Comparison of ENCODE assay signal across 8 cellular contexts in the genomic region with DNA sequence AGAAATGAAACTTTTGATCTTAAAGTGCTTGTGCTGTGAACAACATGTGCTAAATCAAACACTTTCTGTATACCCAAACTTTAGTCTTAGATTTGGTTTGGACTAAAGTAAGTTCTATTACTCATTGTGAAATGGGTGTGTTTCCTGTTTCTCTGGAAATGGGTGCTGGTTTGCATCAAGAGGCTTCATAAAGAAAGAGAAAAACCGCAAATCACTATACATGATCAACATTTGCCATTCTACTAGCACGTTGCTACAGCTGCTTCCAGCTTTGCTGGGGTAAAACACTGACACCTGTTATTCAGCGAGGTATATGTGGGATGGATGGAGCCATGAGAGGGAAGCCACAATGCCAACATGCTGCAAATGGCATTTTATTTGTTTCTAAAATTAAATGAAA.
DNase-seq lines count a peak whose midpoint lies in the region; ATAC-seq and TF ChIP-seq lines count a peak whose summit lies in the region.

No MANE protein-coding gene starts in this region.

- H2AFZ ChIP-seq in MM.1S (ENCODE audit: low read length) (no peak overlapping the region), trophoblast cell (ENCODE audit: insufficient read depth, low read length, poor library complexity) (no peak overlapping the region)

- no peaks in the 10 kb centered on the region for H3K9me3 ChIP-seq in MM.1S (replicated peaks; ENCODE audit: insufficient read depth, low read length)
- H3K9me3 ChIP-seq in trophoblast cell (ENCODE audit: insufficient read depth, low read depth, low read length): no peaks in the 10 kb centered on the region

- H3K9me2 ChIP-seq in MM.1S (replicated peaks; ENCODE audit: insufficient read depth, low read length): no peaks in the 10 kb centered on the region

- no peak overlapping the region for H4K91ac ChIP-seq in trophoblast cell (ENCODE audit: low read depth, low read length)

- 0 out of 2 replicates have a peak overlapping the region, but pooled peaks have one; percentile 0 for H3K4me3 ChIP-seq in MM.1S (ENCODE audit: low read length)
- no peak overlapping the region for H3K4me3 ChIP-seq in trophoblast cell (ENCODE audit: low read depth, low read length)

- no peaks in the 10 kb centered on the region for H3K79me2 ChIP-seq in MM.1S (ENCODE audit: low read length)
- no peaks in the 10 kb centered on the region for H3K79me2 ChIP-seq in trophoblast cell (ENCODE audit: control insufficient read depth, insufficient read depth, low read length, poor library complexity)

- no peak overlapping the region for H2BK5ac ChIP-seq in trophoblast cell (ENCODE audit: low read depth, low read length, poor library complexity)

- H3K14ac ChIP-seq in trophoblast cell (ENCODE audit: low read length): no peak overlapping the region

- no peak overlapping the region for H4K12ac ChIP-seq in trophoblast cell (ENCODE audit: low read depth, low read length)

- H3K4ac ChIP-seq in trophoblast cell (ENCODE audit: low read depth, low read length): no peak overlapping the region

- no CpG with 5 or more reads among the region's 3 CpGs for WGBS in trophoblast cell (ENCODE audit: extremely low coverage, insufficient coverage, insufficient read length)

- DNase-seq in MM.1S: peak; percentile 91
- peak; percentile 56 for DNase-seq in myocyte (ENCODE audit: low read depth)
- DNase-seq in trophoblast cell: no peak
- no peak for DNase-seq in erythroblast (lab: John Stamatoyannopoulos, UW)
- no peak for DNase-seq in islet precursor cell
- DNase-seq in NOMO-1 treated with dmso at 0.1 percent for 144 hours (lab: John Stamatoyannopoulos, UW; ENCODE audit: unreplicated experiment): no peak

- H4K8ac ChIP-seq in trophoblast cell (ENCODE audit: low read depth, low read length): no peak overlapping the region

- H3K79me1 ChIP-seq in trophoblast cell (ENCODE audit: low read length): no peaks in the 10 kb centered on the region

- H3K36me3 ChIP-seq in MM.1S (replicated peaks; ENCODE audit: insufficient read depth, low read length) (no peaks in the 10 kb centered on the region), trophoblast cell (ENCODE audit: control insufficient read depth in 1 of 2, insufficient read depth in 2 of 2, low read length in 2 of 2) (no peaks in the 10 kb centered on the region)

- no peak overlapping the region for H2AK5ac ChIP-seq in trophoblast cell (ENCODE audit: low read length)

- H3K4me1 ChIP-seq in MM.1S (ENCODE audit: low read length) (peaks cover 47% of the 10 kb centered on the region), trophoblast cell (ENCODE audit: control insufficient read depth in 1 of 2, insufficient read depth in 2 of 2, low read length in 2 of 2) (no peaks in the 10 kb centered on the region)

- H3K18ac ChIP-seq in trophoblast cell (ENCODE audit: low read length): no peak overlapping the region

- H3K4me2 ChIP-seq in MM.1S (ENCODE audit: low read depth, low read length) (peak overlapping the region; percentile 53), trophoblast cell (ENCODE audit: low read length) (no peak overlapping the region)

- H2BK12ac ChIP-seq in trophoblast cell (ENCODE audit: low read length): no peak overlapping the region

- TF ChIP-seq POLR2A in erythroblast (IDR thresholded peaks at IDR 0.05; ENCODE audit: low read length): no peak

- H3K27me3 ChIP-seq in MM.1S (replicated peaks; ENCODE audit: insufficient read depth, low read length) (no peaks in the 10 kb centered on the region), trophoblast cell (ENCODE audit: insufficient read depth, low read length) (no peaks in the 10 kb centered on the region)

- H2BK120ac ChIP-seq in trophoblast cell (ENCODE audit: insufficient read depth, low read length, poor library complexity): no peak overlapping the region

- no peaks in the 10 kb centered on the region for H4K20me1 ChIP-seq in MM.1S (ENCODE audit: insufficient read depth, low read length)

- ATAC-seq in GM18861 (IDR thresholded peaks at IDR 0.05; ENCODE audit: unreplicated experiment) (peak; percentile 96), GM21825 (IDR thresholded peaks at IDR 0.05; ENCODE audit: unreplicated experiment) (peak; percentile 98)

- H3K27ac ChIP-seq in MM.1S (ENCODE audit: low read length): peak overlapping the region; percentile 95
- H3K27ac ChIP-seq in trophoblast cell (ENCODE audit: low read depth, low read length): no peak overlapping the region

- TF ChIP-seq CTCF in MM.1S (IDR thresholded peaks at IDR 0.05; ENCODE audit: low read length): no peak

- H3K9ac ChIP-seq in MM.1S (ENCODE audit: low read length) (peak overlapping the region; percentile 45; the same call in 1 of the 2 replicates), trophoblast cell (ENCODE audit: low read length) (no peak overlapping the region)

- H3F3A ChIP-seq in MM.1S (ENCODE audit: insufficient read depth, low read length): peaks cover 27% of the 10 kb centered on the region

- no peak overlapping the region for H3K23ac ChIP-seq in trophoblast cell (ENCODE audit: low read length)

Comparison
In these comparisons a context has a peak if more than half of its experiments do, and no peak if none do; other contexts are left out.
1. DNase-seq: peak in MM.1S (single experiment) and myocyte (single experiment); none in trophoblast cell (0 of 2), erythroblast (0 of 2), islet precursor cell (single experiment) and NOMO-1 treated with dmso at 0.1 percent for 144 hours (single experiment).